In the genomic region with DNA sequence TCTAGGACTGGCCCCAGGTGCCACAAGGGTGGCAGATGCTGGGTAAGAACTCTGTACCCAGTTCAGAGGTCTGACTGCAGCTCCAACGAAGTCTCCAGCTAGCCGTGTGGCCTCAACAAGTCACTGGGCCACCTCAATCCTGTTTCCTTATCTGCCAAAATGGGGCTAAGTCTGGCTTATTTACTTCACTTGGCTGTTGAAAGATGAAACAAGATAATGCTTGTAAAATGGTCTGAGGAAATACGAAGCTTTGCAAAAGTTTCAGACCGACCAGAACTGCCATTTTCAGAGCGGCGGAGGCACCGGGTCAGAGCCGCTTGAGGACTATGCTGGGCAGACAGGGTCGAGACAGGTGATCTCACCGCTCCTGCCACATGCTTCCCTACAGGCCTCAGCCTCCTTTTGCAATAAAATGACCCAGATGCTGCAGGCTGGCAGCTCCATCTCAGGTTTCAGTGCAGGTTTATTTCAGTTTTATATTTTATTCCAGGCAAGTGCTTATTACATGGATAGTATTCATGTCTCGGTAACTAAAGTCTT, we compare ENCODE assay signal across 17 cellular contexts. TPM values are rescaled to one million over a fixed set of nuclear protein-coding genes. Genes with fewer than 3 reads are reported as not detected.
DNase-seq lines count a peak whose midpoint lies in the region; ATAC-seq, FAIRE-seq and TF ChIP-seq lines count a peak whose summit lies in the region.
"Had no signal": no experiment of that assay in that cellular context is flagged by ENCODE, and none has a peak within 500 bp of the region (broad histone marks: within the 10 kb centered on the region; RNA-seq: fewer than 3 reads in every experiment).

No MANE protein-coding gene starts in this region.

- intact Hi-C loops in breast epithelium (cut with DNase I; ENCODE audit: low total_unique reads) (loop anchor here (5.0 kb wide), 1 partner anchor 34 kb away; no protein-coding TSS in a partner anchor), mammary epithelial cell (cut with micrococcal nuclease) (loop anchor here (5.0 kb wide), 1 partner anchor 294 kb away; no protein-coding TSS in a partner anchor), upper lobe of right lung (cut with DNase I) (loop anchor here (2.0 kb wide), 1 partner anchor 31 kb away; no protein-coding TSS in a partner anchor)

- H3K4me1 ChIP-seq in breast epithelium (peaks cover 0 to 4% of the 10 kb centered on the region in 2 donors), mammary epithelial cell (ENCODE audit: insufficient read depth, low read length) (peaks cover 6% of the 10 kb centered on the region), astrocyte (ENCODE audit: insufficient read depth, low read length) (peaks cover 10% of the 10 kb centered on the region), upper lobe of right lung (no peaks in the 10 kb centered on the region)

- no peaks in the 10 kb centered on the region for H4K20me1 ChIP-seq in mammary epithelial cell (ENCODE audit: insufficient read depth, low read length)
- peaks cover 15% of the 10 kb centered on the region for H4K20me1 ChIP-seq in astrocyte (ENCODE audit: insufficient read depth, low read length)

- 89% methylated on average over 11 of the region's 11 CpGs for WGBS in mammary epithelial cell (ENCODE audit: low coverage, missing lambda C conversion rate)

- H3K9me3 ChIP-seq in breast epithelium (no peaks in the 10 kb centered on the region), mammary epithelial cell (replicated peaks; ENCODE audit: insufficient read depth, low read length) (no peaks in the 10 kb centered on the region), astrocyte (ENCODE audit: insufficient read depth, low read depth, low read length) (no peaks in the 10 kb centered on the region), upper lobe of right lung (no peaks in the 10 kb centered on the region)

- ATAC-seq in upper lobe of right lung: no peak
- ATAC-seq: Right ventricle myocardium inferior had no signal

- no peak overlapping the region for H2AFZ ChIP-seq in mammary epithelial cell (ENCODE audit: low read depth, low read length)
- no peak overlapping the region for H2AFZ ChIP-seq in astrocyte (ENCODE audit: low read depth, low read length)

- no peak overlapping the region for H3K9ac ChIP-seq in mammary epithelial cell (ENCODE audit: insufficient read depth, low read length)
- no peak overlapping the region for H3K9ac ChIP-seq in astrocyte (ENCODE audit: low read length)

- no peaks in the 10 kb centered on the region for H3K27me3 ChIP-seq in breast epithelium
- H3K27me3 ChIP-seq in mammary epithelial cell (ENCODE audit: insufficient read depth, low read length): no peaks in the 10 kb centered on the region
- no peaks in the 10 kb centered on the region for H3K27me3 ChIP-seq in astrocyte (ENCODE audit: insufficient read depth, low read length)
- H3K27me3 ChIP-seq in upper lobe of right lung: no peaks in the 10 kb centered on the region

- H3K27ac ChIP-seq in breast epithelium: peak overlapping the region; percentile 33 to 62
- H3K27ac ChIP-seq in mammary epithelial cell (ENCODE audit: insufficient read depth, low read depth, low read length): no peak overlapping the region
- H3K27ac ChIP-seq in astrocyte (ENCODE audit: low read depth, low read length): no peak overlapping the region
- H3K27ac ChIP-seq in upper lobe of right lung: peak overlapping the region; percentile 18

- H3K79me2 ChIP-seq in mammary epithelial cell (ENCODE audit: insufficient read depth, low read length) (no peaks in the 10 kb centered on the region), astrocyte (ENCODE audit: insufficient read depth, low read length) (peaks cover 6% of the 10 kb centered on the region)

- in situ Hi-C loops in mammary epithelial cell (cut with MboI; ENCODE audit: low sequenced_read_pairs in 2 of 2): no loop called here

- DNase-seq in breast epithelium (ENCODE audit: low spot score in 2 of 2) (no peak), mammary epithelial cell (no peak), astrocyte (ENCODE audit: low read depth) (no peak), mesothelial cell of epicardium (ENCODE audit: low spot score in 2 of 2, unreplicated experiment in 2 of 2) (no peak), upper lobe of right lung (no peak), cerebellar cortex (ENCODE audit: low spot score) (no peak), mucosa of gallbladder (ENCODE audit: low spot score) (no peak)
- no peak for DNase-seq in stimulated activated naive CD4-positive, alpha-beta T cell (lab: John Stamatoyannopoulos, UW)
- DNase-seq: DND-41, foreskin melanocyte, NCI-H1092, nucleus accumbens had no signal

- TF ChIP-seq CTCF in breast epithelium (IDR thresholded peaks at IDR 0.05) (no peak), mammary epithelial cell (conservative IDR thresholded peaks at IDR 0.05 in 1 of 2, IDR thresholded peaks at IDR 0.05 in 1 of 2; ENCODE audit: extremely low read depth in 1 of 2, insufficient read depth in 1 of 2, low read depth in 1 of 2, low read length in 2 of 2) (no peak), astrocyte (IDR thresholded peaks at IDR 0.05; ENCODE audit: insufficient read depth, low read depth, low read length) (no peak), mesothelial cell of epicardium (IDR thresholded peaks at IDR 0.05; ENCODE audit: unreplicated experiment) (no peak), upper lobe of right lung (IDR thresholded peaks at IDR 0.05) (no peak)

- no peak for FAIRE-seq in astrocyte (lab: Jason Lieb, UNC)
- FAIRE-seq: GM12892, H1, HTR-8/SVneo, TTC549 had no signal

- no peak overlapping the region for H3K4me3 Mint-ChIP-seq in astrocyte (ENCODE audit: unreplicated experiment)
- no peak overlapping the region for H3K4me3 Mint-ChIP-seq in mesothelial cell of epicardium

- no peak for TF ChIP-seq POLR2A in breast epithelium (IDR thresholded peaks at IDR 0.05)

- no peak overlapping the region for H3K4me3 ChIP-seq in breast epithelium
- no peak overlapping the region for H3K4me3 ChIP-seq in mammary epithelial cell (replicated peaks in 1 of 3; ENCODE audit: insufficient read depth in 1 of 3, low read depth in 2 of 3, low read length in 3 of 3)
- H3K4me3 ChIP-seq in astrocyte (ENCODE audit: insufficient read depth, low read depth, low read length): no peak overlapping the region
- no peak overlapping the region for H3K4me3 ChIP-seq in upper lobe of right lung

- CTCF ChIA-PET in mammary epithelial cell (lab: Charles Lee; ENCODE audit: low non-redundant PET): interaction anchor here (2.5 kb wide), 1 partner anchor 32 kb away, joined by 60 read pairs; no protein-coding TSS in a partner anchor

- H3K4me2 ChIP-seq in mammary epithelial cell (ENCODE audit: insufficient read depth, low read depth, low read length) (no peak overlapping the region), astrocyte (ENCODE audit: low read length) (no peak overlapping the region)

- H3K27me3 Mint-ChIP-seq in astrocyte (ENCODE audit: low read depth, unreplicated experiment) (no peaks in the 10 kb centered on the region), mesothelial cell of epicardium (ENCODE audit: low read depth) (no peaks in the 10 kb centered on the region)

- no peaks in the 10 kb centered on the region for H3K9me3 Mint-ChIP-seq in astrocyte (ENCODE audit: unreplicated experiment)
- no peaks in the 10 kb centered on the region for H3K9me3 Mint-ChIP-seq in mesothelial cell of epicardium

- H3K36me3 Mint-ChIP-seq in astrocyte (ENCODE audit: low read depth, unreplicated experiment): peaks cover 3% of the 10 kb centered on the region
- H3K36me3 Mint-ChIP-seq in mesothelial cell of epicardium: peaks cover 10% of the 10 kb centered on the region

- H3K36me3 ChIP-seq in breast epithelium (peaks cover 7% of the 10 kb centered on the region), mammary epithelial cell (ENCODE audit: insufficient read depth, low read length) (no peaks in the 10 kb centered on the region), astrocyte (ENCODE audit: insufficient read depth, low read length) (peaks cover 4% of the 10 kb centered on the region), upper lobe of right lung (peaks cover 35% of the 10 kb centered on the region)

- H3K27ac Mint-ChIP-seq in astrocyte (ENCODE audit: unreplicated experiment) (peak overlapping the region; percentile 34), mesothelial cell of epicardium (peak overlapping the region; percentile 79)

- no TSS peak for BruUV-seq in mammary epithelial cell (replicated peaks; lab: Mats Ljungman, UMichigan)

- peaks cover 14% of the 10 kb centered on the region for H3K4me1 Mint-ChIP-seq in astrocyte (ENCODE audit: low read depth, unreplicated experiment)
- peaks cover 14% of the 10 kb centered on the region for H3K4me1 Mint-ChIP-seq in mesothelial cell of epicardium

- dilution Hi-C loops in mammary epithelial cell (cut with HindIII; ENCODE audit: low sequenced_read_pairs): loop anchor here (5.0 kb wide), 1 partner anchor 34 kb away; no protein-coding TSS in a partner anchor

RNA-seq across cellular contexts. Expression of a gene that starts 17.2 kb away (rescaled TPM):
- total RNA-seq in breast epithelium (10 to 100 TPM in 1 of 3 donors, 1 to 10 TPM in 2; 7.7 to 10.2 (median 8.8) TPM), mammary epithelial cell (10 to 100 TPM in 1 of 2 donors, 1 to 10 TPM in 1; 5.5 to 32.3 TPM), astrocyte (22.5 and 29.1 TPM in 2 replicates), mesothelial cell of epicardium (47.5 to 49.1 TPM (median 48.3 TPM) in 3 replicates), upper lobe of right lung (32.7 TPM), mucosa of gallbladder (44.0 TPM)
- polyA plus RNA-seq in mammary epithelial cell: 4.1 TPM
- 7.8 TPM for polyA minus RNA-seq in mammary epithelial cell

RNA-seq across cellular contexts. Expression of a gene that starts 46.4 kb away (rescaled TPM):
- total RNA-seq in breast epithelium (100 to 1,000 TPM in 1 of 3 donors, 10 to 100 TPM in 2; 27.8 to 125 (median 85.5) TPM), mammary epithelial cell (10 to 100 TPM; 28.2 to 32.5 TPM), astrocyte (51.8 and 62.1 TPM in 2 replicates), mesothelial cell of epicardium (79.2 to 80.9 TPM (median 79.3 TPM) in 3 replicates), upper lobe of right lung (55.0 TPM), mucosa of gallbladder (69.8 TPM)
- 24.4 TPM for polyA plus RNA-seq in mammary epithelial cell
- polyA minus RNA-seq in mammary epithelial cell: 30.1 TPM

RNA-seq across cellular contexts. Expression of a gene that starts 47.4 kb away (rescaled TPM):
- total RNA-seq in breast epithelium: 10 to 100 TPM; 28.8 to 43.6 (median 43.0) TPM
- total RNA-seq in mammary epithelial cell: 10 to 100 TPM; 51.0 to 51.5 TPM
- polyA plus RNA-seq in mammary epithelial cell: 15.9 TPM
- polyA minus RNA-seq in mammary epithelial cell: 23.9 TPM
- total RNA-seq in astrocyte: 36.4 and 37.6 TPM in 2 replicates
- total RNA-seq in mesothelial cell of epicardium: 37.7 to 41.4 TPM (median 40.6 TPM) in 3 replicates
- total RNA-seq in upper lobe of right lung: 17.7 TPM
- total RNA-seq in mucosa of gallbladder: 18.8 TPM

Comparison
In these comparisons a context has a peak if more than half of its experiments do, and no peak if none do; other contexts are left out.
1. H3K27ac ChIP-seq: peak in breast epithelium (2 of 2) and upper lobe of right lung (single experiment); none in mammary epithelial cell (single experiment) and astrocyte (single experiment).